9 cellular contexts compared by ENCODE assay signal in genomic region chr22:32202539-32203180, GRCh38. TPM values are rescaled to one million over a fixed set of nuclear protein-coding genes. Genes with fewer than 3 reads are reported as not detected.
DNase-seq lines count a peak whose midpoint lies in the region; ATAC-seq, FAIRE-seq and TF ChIP-seq lines count a peak whose summit lies in the region.
"Had no signal": no experiment of that assay in that cellular context is flagged by ENCODE, and none has a peak within 500 bp of the region (broad histone marks: within the 10 kb centered on the region; RNA-seq: fewer than 3 reads in every experiment).

No MANE protein-coding gene starts in this region.

- H3K4me1 Mint-ChIP-seq in T-cell = peaks cover 55 to 62% (median 55%) of the 10 kb centered on the region in 3 donors

- H3K79me1 ChIP-seq in H1 (ENCODE audit: low read depth, low read length) = no peaks in the 10 kb centered on the region

- peak overlapping the region; percentile 46 for H4K91ac ChIP-seq in H1 (replicated peaks; ENCODE audit: insufficient read length, low read length)

- no peaks in the 10 kb centered on the region for H3K9me3 ChIP-seq in H1 (ENCODE audit: insufficient read depth in 2 of 2, low read depth in 1 of 2, low read length in 1 of 2)

- POLR2A ChIA-PET in T-cell (lab: Charles Lee) (interaction anchor here in 1 of 2 donors (0.5 kb wide), 1 partner anchor 300 kb away, joined by 3 read pairs; no protein-coding TSS in a partner anchor), H1 (lab: Charles Lee; ENCODE audit: partially characterized antibody) (no interaction called here)

- ATAC-seq in T-cell (replicated peaks in 1 of 4) = peak in 3 of 4 experiments; percentile 40 to 54 (median 46)
- ATAC-seq in GM18519 (IDR thresholded peaks at IDR 0.05; ENCODE audit: low FRiP score, unreplicated experiment) = no peak
- ATAC-seq in GM18868 (IDR thresholded peaks at IDR 0.05; ENCODE audit: unreplicated experiment) = no peak

- no peak overlapping the region for H3K4ac ChIP-seq in H1 (replicated peaks; ENCODE audit: insufficient read length, low read depth, low read length)

- H4K5ac ChIP-seq in H1 (ENCODE audit: insufficient read length, low read depth, low read length) = no peak overlapping the region

- no peak overlapping the region for H2BK20ac ChIP-seq in H1 (ENCODE audit: low read length)

- peak overlapping the region; percentile 65; the same call in 1 of the 2 replicates for H4K8ac ChIP-seq in H1 (ENCODE audit: extremely low read depth, insufficient read depth, low read length)

- H2BK15ac ChIP-seq in H1 (ENCODE audit: low read length) = peak overlapping the region; percentile 97; the same call in 1 of the 2 replicates

- no peak overlapping the region; the same call in 1 of the 2 replicates for H3K18ac ChIP-seq in H1 (ENCODE audit: extremely low read depth, low read length)

- CTCF ChIA-PET in T-cell (lab: Charles Lee) (no interaction called here), H1 (lab: Charles Lee; ENCODE audit: partially characterized antibody) (interaction anchor here (0.6 to 2.6 kb wide), 23 partner anchors 9 to 230 kb away, joined by 3 to 16 read pairs (median 3); no protein-coding TSS in a partner anchor)

- H3K27ac Mint-ChIP-seq in T-cell = peak overlapping the region; percentile 30 to 59

- no peak overlapping the region for H3K23ac ChIP-seq in H1 (ENCODE audit: insufficient read length)

- H3K23me2 ChIP-seq in H1 (ENCODE audit: low read depth, low read length) = peaks cover 20% of the 10 kb centered on the region

- no peaks in the 10 kb centered on the region for H3K9me3 Mint-ChIP-seq in T-cell

- no peaks in the 10 kb centered on the region for H3K36me3 ChIP-seq in H1 (ENCODE audit: control insufficient read depth in 2 of 4, insufficient read depth in 4 of 4, low read length in 3 of 4)

- 17% methylated on average over 28 of the region's 29 CpGs; no CpG with 5 or more reads in 1 of the 2 experiments for WGBS in H1 (ENCODE audit: extremely low coverage in 1 of 2, insufficient coverage in 1 of 2, insufficient read length in 1 of 2, insufficient replicate concordance in 2 of 2, low coverage in 1 of 2, low lambda C conversion rate in 2 of 2, missing lambda C conversion rate in 1 of 2), 2 experiments

- peak; percentile 88 for FAIRE-seq in H1 (lab: Jason Lieb, UNC)
- FAIRE-seq: endometrium had no signal

- H2BK5ac ChIP-seq in H1 (ENCODE audit: low read depth, low read length) = no peak overlapping the region

- no peak for TF ChIP-seq POLR2A in H1 (IDR thresholded peaks at IDR 0.05; ENCODE audit: control extremely low read depth in 1 of 2, low read depth in 2 of 2, low read length in 2 of 2)

- no peak overlapping the region for H2AK5ac ChIP-seq in H1 (ENCODE audit: low read depth, low read length)

- H3K14ac ChIP-seq in H1 (ENCODE audit: insufficient read length) = no peak overlapping the region

- H3K27ac ChIP-seq in H1 (ENCODE audit: low read depth, low read length) = no peak overlapping the region

- no peaks in the 10 kb centered on the region for H3K79me2 ChIP-seq in H1 (ENCODE audit: control insufficient read depth in 1 of 2, insufficient read depth in 2 of 2, low read length in 2 of 2)

- H3K4me3 ChIP-seq in H1 (ENCODE audit: extremely low read depth in 1 of 4, insufficient read depth in 2 of 4, low read depth in 3 of 4, low read length in 4 of 4) = peak overlapping the region in 3 of 4 experiments; percentile 47 to 61 (median 56); a peak in 4 of 8 replicates

- H3K4me2 ChIP-seq in H1 (ENCODE audit: insufficient read depth in 1 of 2, low read depth in 2 of 2, low read length in 2 of 2) = peak overlapping the region; percentile 92 to 98

- peak overlapping the region; percentile 71 to 93 (median 75) for H3K4me3 Mint-ChIP-seq in T-cell

- TF ChIP-seq CTCF in H1 (IDR thresholded peaks at IDR 0.05; ENCODE audit: control extremely low read depth in 1 of 3, insufficient read depth in 1 of 3, low read depth in 1 of 3, low read length in 3 of 3) = peak; percentile 77 to 89 (median 87)

- TF ChIP-seq EP300 in H1 (IDR thresholded peaks at IDR 0.05; ENCODE audit: borderline replicate concordance in 1 of 2, low read depth in 2 of 2, low read length in 2 of 2) = no peak

- peaks cover 3 to 10% of the 10 kb centered on the region in 2 donors for H3K27me3 Mint-ChIP-seq in T-cell

- H3K4me1 ChIP-seq in H1 (replicated peaks in 1 of 4; ENCODE audit: control insufficient read depth in 3 of 4, insufficient read depth in 4 of 4, low read length in 3 of 4) = peaks cover 0 to 32% (median 15%) of the 10 kb centered on the region in 4 experiments; a peak in 5 of 7 replicates

- H3K9ac ChIP-seq in H1 (replicated peaks in 1 of 4; ENCODE audit: extremely low read depth in 1 of 4, low read depth in 3 of 4, low read length in 3 of 4) = no peak overlapping the region

- H3K36me3 Mint-ChIP-seq in T-cell = no peaks in the 10 kb centered on the region

- H3K27me3 ChIP-seq in H1 (replicated peaks in 1 of 4; ENCODE audit: control insufficient read depth in 3 of 4, extremely low read depth in 1 of 4, insufficient read depth in 3 of 4, low read length in 3 of 4) = peaks cover 19 to 50% (median 42%) of the 10 kb centered on the region in 4 experiments

- H4K20me1 ChIP-seq in H1 (replicated peaks in 1 of 2; ENCODE audit: control insufficient read depth in 1 of 2, insufficient read depth in 2 of 2, low read length in 2 of 2) = peaks cover 0 to 1% of the 10 kb centered on the region in 2 experiments

- H2BK12ac ChIP-seq in H1 (ENCODE audit: low read depth, low read length) = 0 out of 2 replicates have a peak overlapping the region, but pooled peaks have one; percentile 39

- H3K56ac ChIP-seq in H1 (replicated peaks; ENCODE audit: insufficient read length, low read depth, low read length) = no peak overlapping the region

- peak; percentile 58 to 68 for TF ChIP-seq RAD21 in H1 (IDR thresholded peaks at IDR 0.05 in 1 of 2, conservative IDR thresholded peaks at IDR 0.05 in 1 of 2; ENCODE audit: low read depth in 2 of 2, low read length in 2 of 2)

- H2AFZ ChIP-seq in H1 (ENCODE audit: low read length) = no peak overlapping the region

- peak; percentile 30 for DNase-seq in activated T-cell treated with anti-CD3 and anti-CD28 coated beads for 48 hours (ENCODE audit: low read depth)
- DNase-seq in activated T-cell treated with anti-CD3 and anti-CD28 coated beads, Interleukin-2, amount 50 U/mL, for 1 hour = no peak
- peak; percentile 42 for DNase-seq in MV-4-11 (lab: John Stamatoyannopoulos, UW)
- peak in 6 of 34 experiments; percentile 11 to 29 (median 28) for DNase-seq in T-cell
- DNase-seq in H1 (ENCODE audit: low read depth in 1 of 2, low spot score in 2 of 2) = peak in 1 of 2 experiments; percentile 59
- peak; percentile 30 for DNase-seq in midbrain (lab: John Stamatoyannopoulos, UW)

- no peak overlapping the region for H2BK120ac ChIP-seq in H1 (replicated peaks; ENCODE audit: low read depth, low read length)

TF ChIP-seq in H1, 55 proteins besides CTCF, POLR2A, EP300 and RAD21 (continues in another document):
- TF ChIP-seq MAX (IDR thresholded peaks at IDR 0.05) (peak; percentile 40; the same call in 1 of the 2 replicates), CREB1 (IDR thresholded peaks at IDR 0.05) (peak; percentile 63), NANOG (IDR thresholded peaks at IDR 0.05; ENCODE audit: insufficient read depth, low read depth, low read length, poor library complexity, severe bottlenecking) (no peak), USF2 (IDR thresholded peaks at IDR 0.05; ENCODE audit: low read length) (no peak)

RNA-seq across cellular contexts. Expression of gene RFPL2, which starts 2.2 kb away (rescaled TPM):
- total RNA-seq in T-cell = 1 to 10 TPM in 3 of 5 donors, under 1 TPM in 2; 0.16 to 1.8 (median 1.1) TPM
- total RNA-seq in H1 (2021; fragmentation: NEBNext Ultra II Directional; extraction: Animal tissue kit (Norgen Biotek cat#: 25700)) = 0.19 TPM in 1 of 2 replicates, not detected in the other
- polyA plus RNA-seq in H1 (2011; rRNA removed) = 0.05 and 0.15 TPM in 2 replicates
- 0.23 TPM for polyA plus RNA-seq in H1 (2011; cell fraction: cytosol; rRNA removed)
- polyA plus RNA-seq in H1 (2011; cell fraction: nucleus; rRNA removed) = 0.16 TPM
- polyA plus RNA-seq in H1 (2012, experiment 1 of 2) = 0.27 to 0.29 TPM (median 0.29 TPM) in 3 of 4 replicates, not detected in the other
- not detected for polyA plus RNA-seq in H1 (2012, experiment 2 of 2)
- polyA plus RNA-seq in H1 (2013, experiment 1 of 2) = 0.12 TPM
- polyA plus RNA-seq in H1 (2013, experiment 2 of 2) = 0.07 TPM
- 0.16 and 0.24 TPM in 2 replicates for polyA minus RNA-seq in H1 (2011; rRNA and poly(A)+ RNA removed)
- polyA minus RNA-seq in H1 (2011; cell fraction: cytosol; rRNA and poly(A)+ RNA removed) = not detected
- not detected for polyA minus RNA-seq in H1 (2011; cell fraction: nucleus; rRNA and poly(A)+ RNA removed)

RNA-seq across cellular contexts. Expression of gene C22orf42, which starts 43.6 kb away (rescaled TPM):
- not detected for total RNA-seq in T-cell
- not detected in 2 replicates for total RNA-seq in H1 (2021; fragmentation: NEBNext Ultra II Directional; extraction: Animal tissue kit (Norgen Biotek cat#: 25700))
- polyA plus RNA-seq in H1 (2011; rRNA removed) = 0.25 and 0.50 TPM in 2 replicates
- 0.25 TPM for polyA plus RNA-seq in H1 (2011; cell fraction: cytosol; rRNA removed)
- polyA plus RNA-seq in H1 (2011; cell fraction: nucleus; rRNA removed) = 0.51 TPM
- 0.26 to 0.69 TPM (median 0.31 TPM) in 4 replicates for polyA plus RNA-seq in H1 (2012, experiment 1 of 2)
- 0.24 TPM for polyA plus RNA-seq in H1 (2012, experiment 2 of 2)
- 0.26 TPM for polyA plus RNA-seq in H1 (2013, experiment 1 of 2)
- polyA plus RNA-seq in H1 (2013, experiment 2 of 2) = 0.35 TPM
- 0.19 and 0.73 TPM in 2 replicates for polyA minus RNA-seq in H1 (2011; rRNA and poly(A)+ RNA removed)
- polyA minus RNA-seq in H1 (2011; cell fraction: cytosol; rRNA and poly(A)+ RNA removed) = not detected
- polyA minus RNA-seq in H1 (2011; cell fraction: nucleus; rRNA and poly(A)+ RNA removed) = 0.50 TPM

RNA-seq across cellular contexts. Expression of gene SLC5A4, which starts 52.5 kb away (rescaled TPM):
- not detected for total RNA-seq in T-cell
- not detected in 2 replicates for total RNA-seq in H1 (2021; fragmentation: NEBNext Ultra II Directional; extraction: Animal tissue kit (Norgen Biotek cat#: 25700))
- 0.06 and 0.17 TPM in 2 replicates for polyA plus RNA-seq in H1 (2011; rRNA removed)
- 0.10 TPM for polyA plus RNA-seq in H1 (2011; cell fraction: cytosol; rRNA removed)
- polyA plus RNA-seq in H1 (2011; cell fraction: nucleus; rRNA removed) = 0.24 TPM
- 0.15 TPM in 2 of 4 replicates, not detected in the others for polyA plus RNA-seq in H1 (2012, experiment 1 of 2)
- not detected for polyA plus RNA-seq in H1 (2012, experiment 2 of 2)
- 0.10 TPM for polyA plus RNA-seq in H1 (2013, experiment 1 of 2)
- 0.02 TPM for polyA plus RNA-seq in H1 (2013, experiment 2 of 2)
- 0.71 and 0.82 TPM in 2 replicates for polyA minus RNA-seq in H1 (2011; rRNA and poly(A)+ RNA removed)
- not detected for polyA minus RNA-seq in H1 (2011; cell fraction: cytosol; rRNA and poly(A)+ RNA removed)
- 0.40 TPM for polyA minus RNA-seq in H1 (2011; cell fraction: nucleus; rRNA and poly(A)+ RNA removed)

Comparison
In these comparisons a context has a peak if more than half of its experiments do, and no peak if none do; other contexts are left out.
1. ATAC-seq: peak in T-cell (3 of 4); none in GM18519 (single experiment) and GM18868 (single experiment).